8 cellular contexts compared by ENCODE assay signal in genomic region chr18:9135912-9136314, GRCh38. TPM values are rescaled to one million over a fixed set of nuclear protein-coding genes. Genes with fewer than 3 reads are reported as not detected.
DNase-seq lines count a peak whose midpoint lies in the region; ATAC-seq, FAIRE-seq and TF ChIP-seq lines count a peak whose summit lies in the region.

No MANE protein-coding gene starts in this region.

- no peak for TF ChIP-seq CTCF in endothelial cell of umbilical vein (IDR thresholded peaks at IDR 0.05; ENCODE audit: extremely low read depth in 1 of 2, insufficient read depth in 1 of 2, low read depth in 1 of 2, low read length in 2 of 2)
- no peak for TF ChIP-seq CTCF in GM20000 (IDR thresholded peaks at IDR 0.05; ENCODE audit: extremely low read depth, missing control alignments)

- ATAC-seq in GM21825 (IDR thresholded peaks at IDR 0.05; ENCODE audit: unreplicated experiment), result peak; percentile 24

- H2AFZ ChIP-seq in Karpas-422 (ENCODE audit: low read length), result peak overlapping the region; percentile 59; the same call in 1 of the 2 replicates
- peak overlapping the region; percentile 53 for H2AFZ ChIP-seq in endothelial cell of umbilical vein (ENCODE audit: low read depth, low read length)

- H3K9me3 ChIP-seq in Karpas-422 (ENCODE audit: low read length), result no peaks in the 10 kb centered on the region
- H3K9me3 ChIP-seq in endothelial cell of umbilical vein (replicated peaks; ENCODE audit: control insufficient read depth, insufficient read depth, low read length), result no peaks in the 10 kb centered on the region
- no peaks in the 10 kb centered on the region for H3K9me3 ChIP-seq in mucosa of rectum (ENCODE audit: control insufficient read depth in 2 of 2, low read length in 2 of 2)

- peak overlapping the region; percentile 48 for H3K27ac ChIP-seq in Karpas-422 (ENCODE audit: low read length)
- H3K27ac ChIP-seq in endothelial cell of umbilical vein (ENCODE audit: insufficient read depth, low read depth, low read length), result peak overlapping the region; percentile 53
- H3K27ac ChIP-seq in mucosa of rectum (ENCODE audit: low read depth in 2 of 2, low read length in 2 of 2), result peak overlapping the region; percentile 98 to 100

- no peak for TF ChIP-seq POLR2A in endothelial cell of umbilical vein (IDR thresholded peaks at IDR 0.05; ENCODE audit: low read depth, low read length)

- BruUV-seq in endothelial cell of umbilical vein (replicated peaks; lab: Mats Ljungman, UMichigan), result TSS peak; percentile 49

- no peaks in the 10 kb centered on the region for H3K9me1 ChIP-seq in endothelial cell of umbilical vein (replicated peaks; ENCODE audit: control insufficient read depth, extremely low read depth, insufficient read depth, low read length)

- FAIRE-seq in endothelial cell of umbilical vein (lab: Jason Lieb, UNC), result no peak

- intact Hi-C loops in endothelial cell of umbilical vein (cut with micrococcal nuclease), result loop anchor here (1.0 to 10.0 kb wide), 6 partner anchors 19 to 431 kb away; partner anchors contain the start of genes MTCL1 and TWSG1

- peaks cover 46% of the 10 kb centered on the region for H3K79me2 ChIP-seq in Karpas-422 (ENCODE audit: low read length)
- H3K79me2 ChIP-seq in endothelial cell of umbilical vein (ENCODE audit: control insufficient read depth, insufficient read depth, low read length), result peaks cover 37% of the 10 kb centered on the region

- POLR2A ChIA-PET in endothelial cell of umbilical vein (lab: Charles Lee), result interaction anchor here (1.0 kb wide), 1 partner anchor 17 kb away, joined by 6 read pairs; no protein-coding TSS in a partner anchor

- dilution Hi-C loops in endothelial cell of umbilical vein (cut with MboI; ENCODE audit: extremely low pct_ligation_motif_present, low sequenced_read_pairs), result no loop called here

- peaks cover 25% of the 10 kb centered on the region for H3K36me3 ChIP-seq in Karpas-422 (ENCODE audit: insufficient read depth, low read length)
- peaks cover 0 to 9% of the 10 kb centered on the region in 2 experiments for H3K36me3 ChIP-seq in endothelial cell of umbilical vein (ENCODE audit: control insufficient read depth in 2 of 2, extremely low read depth in 1 of 2, insufficient read depth in 2 of 2, low read length in 2 of 2)
- peaks cover 6 to 22% of the 10 kb centered on the region in 2 donors for H3K36me3 ChIP-seq in mucosa of rectum (ENCODE audit: control insufficient read depth in 2 of 2, insufficient read depth in 2 of 2, low read length in 2 of 2)

- peak overlapping the region; percentile 78 for H3K9ac ChIP-seq in Karpas-422 (ENCODE audit: low read length)
- peak overlapping the region; percentile 77 for H3K9ac ChIP-seq in endothelial cell of umbilical vein (replicated peaks; ENCODE audit: extremely low read depth, insufficient read depth, low read length)
- H3K9ac ChIP-seq in mucosa of rectum (ENCODE audit: low read depth in 1 of 2, low read length in 2 of 2), result peak overlapping the region; percentile 88 to 90

- peak; percentile 36 to 75 for DNase-seq in NCI-H524 (lab: John Stamatoyannopoulos, UW)
- DNase-seq in NCI-H524 treated with DMSO at 0.1 percent for 48 hours (lab: John Stamatoyannopoulos, UW), result no peak
- peak; percentile 68 for DNase-seq in Karpas-422
- DNase-seq in SK-MEL-5 (ENCODE audit: low read depth, low spot score), result peak; percentile 36
- peak; percentile 44 for DNase-seq in endothelial cell of umbilical vein (ENCODE audit: low read depth, low spot score)
- DNase-seq in GM20000 (ENCODE audit: low spot score), result no peak

- H4K20me1 ChIP-seq in Karpas-422 (ENCODE audit: insufficient read depth, low read depth, low read length) (peaks cover 25% of the 10 kb centered on the region), endothelial cell of umbilical vein (replicated peaks; ENCODE audit: control insufficient read depth, extremely low read depth, insufficient read depth, low read length) (no peaks in the 10 kb centered on the region)

- peaks cover 66% of the 10 kb centered on the region for H3K4me1 ChIP-seq in Karpas-422 (ENCODE audit: low read length)
- peaks cover 31% of the 10 kb centered on the region for H3K4me1 ChIP-seq in endothelial cell of umbilical vein (ENCODE audit: control insufficient read depth, extremely low read depth, insufficient read depth, low read length)
- peaks cover 25 to 41% of the 10 kb centered on the region in 2 donors for H3K4me1 ChIP-seq in mucosa of rectum (ENCODE audit: control insufficient read depth in 2 of 2, insufficient read depth in 2 of 2, low read length in 2 of 2)

- H3K4me3 ChIP-seq in Karpas-422 (ENCODE audit: low read length), result peak overlapping the region; percentile 77
- H3K4me3 ChIP-seq in endothelial cell of umbilical vein (replicated peaks in 1 of 3; ENCODE audit: insufficient read depth in 1 of 3, low read depth in 1 of 3, low read length in 3 of 3), result peak overlapping the region; percentile 50 to 66 (median 61)
- H3K4me3 ChIP-seq in mucosa of rectum (ENCODE audit: low read length in 2 of 2), result peak overlapping the region; percentile 86 to 88

- no peaks in the 10 kb centered on the region for H3K9me2 ChIP-seq in Karpas-422 (replicated peaks; ENCODE audit: insufficient read depth, low read length)

- H3K4me2 ChIP-seq in Karpas-422 (ENCODE audit: low read depth, low read length, poor library complexity, severe bottlenecking) (peak overlapping the region; percentile 75), endothelial cell of umbilical vein (ENCODE audit: insufficient read depth, low read length) (peak overlapping the region; percentile 75)

- in situ Hi-C loops in SK-MEL-5 (cut with HindIII; ENCODE audit: low pct_unique_long_range_greater_than_20kb, low sequenced_read_pairs), result no loop called here

- CTCF ChIA-PET in endothelial cell of umbilical vein (lab: Charles Lee), result interaction anchor here (0.6 to 4.8 kb wide), 3 partner anchors 32 to 526 kb away, joined by 3 to 23 read pairs (median 3); partner anchors contain the start of gene RAB12

- H3K27me3 ChIP-seq in Karpas-422 (ENCODE audit: low read length) (no peaks in the 10 kb centered on the region), endothelial cell of umbilical vein (ENCODE audit: control insufficient read depth in 2 of 2, insufficient read depth in 2 of 2, low read length in 2 of 2) (no peaks in the 10 kb centered on the region), mucosa of rectum (ENCODE audit: control insufficient read depth in 2 of 2, insufficient read depth in 2 of 2, low read length in 2 of 2) (no peaks in the 10 kb centered on the region)

TF ChIP-seq in endothelial cell of umbilical vein, 7 proteins besides CTCF, POLR2A, EP300 and RAD21:
- no peak for TF ChIP-seq JUN (IDR thresholded peaks at IDR 0.05; ENCODE audit: borderline replicate concordance, insufficient read depth, insufficient read length, low read depth)
- no peak for TF ChIP-seq EZH2 (IDR thresholded peaks at IDR 0.05; ENCODE audit: borderline replicate concordance, low read depth, low read length, severe bottlenecking)
- no peak for TF ChIP-seq MAX (IDR thresholded peaks at IDR 0.05; ENCODE audit: insufficient read depth, insufficient read length)
- TF ChIP-seq FOS (IDR thresholded peaks at IDR 0.05; ENCODE audit: borderline replicate concordance, insufficient read depth, low read length), result no peak
- TF ChIP-seq GATA2 (IDR thresholded peaks at IDR 0.05; ENCODE audit: insufficient read depth, insufficient read length, low read depth, low read length), result no peak
- no peak for TF ChIP-seq MYC (IDR thresholded peaks at IDR 0.05; ENCODE audit: low read depth, low read length)
- TF ChIP-seq POLR2AphosphoS5 (IDR thresholded peaks at IDR 0.05; ENCODE audit: insufficient read depth, low read depth, low read length), result no peak

RNA-seq across cellular contexts. Expression of gene ANKRD12, which starts 0.7 kb away (rescaled TPM):
- 16.8 and 23.4 TPM in 2 replicates for total RNA-seq in Karpas-422 (2014; rRNA removed; shearing (Covaris generic); ENCODE audit: low replicate concordance)
- total RNA-seq in SK-MEL-5 (2014; rRNA removed; shearing (Covaris generic)), result 33.1 and 41.5 TPM in 2 replicates
- polyA plus RNA-seq in SK-MEL-5 (2015; cell fraction: cytosol; rRNA removed), result 3.0 and 10.4 TPM in 2 replicates
- 9.8 and 12.9 TPM in 2 replicates for polyA plus RNA-seq in SK-MEL-5 (2015; cell fraction: nucleus; rRNA removed)
- 25.1 and 25.4 TPM in 2 replicates for total RNA-seq in endothelial cell of umbilical vein
- polyA plus RNA-seq in endothelial cell of umbilical vein, result 1.5 and 1.7 TPM in 2 replicates
- 1.7 and 2.5 TPM in 2 replicates for polyA plus RNA-seq in endothelial cell of umbilical vein (2011; cell fraction: cytosol; rRNA removed)
- polyA plus RNA-seq in endothelial cell of umbilical vein (2011; cell fraction: nucleus; rRNA removed), result 12.5 and 12.9 TPM in 2 replicates
- 12.9 and 13.2 TPM in 2 replicates for polyA plus RNA-seq in endothelial cell of umbilical vein (2012)
- 20.8 and 33.1 TPM in 2 replicates for polyA minus RNA-seq in endothelial cell of umbilical vein
- polyA minus RNA-seq in endothelial cell of umbilical vein (2011; cell fraction: cytosol; rRNA and poly(A)+ RNA removed), result 31.9 TPM
- polyA minus RNA-seq in endothelial cell of umbilical vein (2011; cell fraction: nucleus; rRNA and poly(A)+ RNA removed), result 33.0 and 37.7 TPM in 2 replicates

RNA-seq across cellular contexts. Expression of gene NDUFV2, which starts 33.4 kb away (rescaled TPM):
- total RNA-seq in Karpas-422 (2014; rRNA removed; shearing (Covaris generic); ENCODE audit: low replicate concordance), result 88.7 and 139 TPM in 2 replicates
- 221 and 273 TPM in 2 replicates for total RNA-seq in SK-MEL-5 (2014; rRNA removed; shearing (Covaris generic))
- polyA plus RNA-seq in SK-MEL-5 (2015; cell fraction: cytosol; rRNA removed), result 138 and 140 TPM in 2 replicates
- polyA plus RNA-seq in SK-MEL-5 (2015; cell fraction: nucleus; rRNA removed), result 58.9 and 70.7 TPM in 2 replicates
- total RNA-seq in endothelial cell of umbilical vein, result 147 and 152 TPM in 2 replicates
- 49.9 and 65.7 TPM in 2 replicates for polyA plus RNA-seq in endothelial cell of umbilical vein
- polyA plus RNA-seq in endothelial cell of umbilical vein (2011; cell fraction: cytosol; rRNA removed), result 113 and 124 TPM in 2 replicates
- 62.7 and 69.5 TPM in 2 replicates for polyA plus RNA-seq in endothelial cell of umbilical vein (2011; cell fraction: nucleus; rRNA removed)
- 131 and 161 TPM in 2 replicates for polyA plus RNA-seq in endothelial cell of umbilical vein (2012)
- polyA minus RNA-seq in endothelial cell of umbilical vein, result 34.1 and 35.6 TPM in 2 replicates
- polyA minus RNA-seq in endothelial cell of umbilical vein (2011; cell fraction: cytosol; rRNA and poly(A)+ RNA removed), result 33.0 TPM
- 70.7 and 82.1 TPM in 2 replicates for polyA minus RNA-seq in endothelial cell of umbilical vein (2011; cell fraction: nucleus; rRNA and poly(A)+ RNA removed)

Comparison
In these comparisons a context has a peak if more than half of its experiments do, and no peak if none do; other contexts are left out.
1. DNase-seq: peak in NCI-H524 (2 of 2), Karpas-422 (single experiment), SK-MEL-5 (single experiment) and endothelial cell of umbilical vein (single experiment); none in NCI-H524 treated with DMSO at 0.1 percent for 48 hours (single experiment) and GM20000 (single experiment).
2. H3K27ac ChIP-seq: peak in every context shown above with its lines; median percentile 99 in mucosa of rectum; 53 in endothelial cell of umbilical vein; 48 in Karpas-422.
3. Peak in every context shown above with its lines, with median percentiles within 50 percentile points of each other: H3K4me3 ChIP-seq and H3K9ac ChIP-seq.